Comparison of ENCODE assay signal across 9 cellular contexts in genomic region chr17:51372345-51373004, GRCh38.
A peak's percentile ranks its signal among the peaks of the same experiment; 100 is the strongest.
DNase-seq lines count a peak whose midpoint lies in the region; ATAC-seq and TF ChIP-seq lines count a peak whose summit lies in the region.
"Had no signal": no experiment of that assay in that cellular context is flagged by ENCODE, and none has a peak within 500 bp of the region (broad histone marks: within the 10 kb centered on the region; RNA-seq: fewer than 3 reads in every experiment).

No MANE protein-coding gene starts in this region.

- no peaks in the 10 kb centered on the region for H3K9me3 ChIP-seq in CD4-positive, alpha-beta T cell (ENCODE audit: control insufficient read depth, low read length)
- H3K9me3 ChIP-seq in ovary, result no peaks in the 10 kb centered on the region
- H3K9me3 ChIP-seq: SJSA1 had no signal

- in situ Hi-C loops in astrocyte of the spinal cord (cut with HindIII; ENCODE audit: low sequenced_read_pairs), result no loop called here

- peak overlapping the region; percentile 92 for H3K27ac ChIP-seq in layer of hippocampus (ENCODE audit: low read depth, low read length)
- no peak overlapping the region for H3K27ac ChIP-seq in CD4-positive, alpha-beta T cell (ENCODE audit: low read depth, low read length)
- no peak overlapping the region for H3K27ac ChIP-seq in ovary
- H3K27ac ChIP-seq: SJSA1 had no signal

- no peaks in the 10 kb centered on the region for H3K9me3 Mint-ChIP-seq in CD4-positive, alpha-beta T cell

- TF ChIP-seq POLR2A in ovary (IDR thresholded peaks at IDR 0.05), result no peak

- ATAC-seq in GM18499 (IDR thresholded peaks at IDR 0.05; ENCODE audit: insufficient read depth, unreplicated experiment), result peak; percentile 60
- ATAC-seq in HG02981 (IDR thresholded peaks at IDR 0.05; ENCODE audit: unreplicated experiment), result peak; percentile 70
- ATAC-seq in CD4-positive, alpha-beta T cell (ENCODE audit: poor library complexity), result no peak

- no peaks in the 10 kb centered on the region for H3K36me3 Mint-ChIP-seq in CD4-positive, alpha-beta T cell (ENCODE audit: low read depth)

- peaks cover 2% of the 10 kb centered on the region for H3K4me1 ChIP-seq in ovary (ENCODE audit: insufficient read depth)
- H3K4me1 ChIP-seq: SJSA1 had no signal

- peak; percentile 99 for DNase-seq in AML-193 (lab: John Stamatoyannopoulos, UW)
- peak; percentile 44 to 51 for DNase-seq in NCI-H526 (lab: John Stamatoyannopoulos, UW)
- peak; percentile 42 for DNase-seq in astrocyte of the spinal cord (ENCODE audit: low read depth, low spot score)
- no peak for DNase-seq in CD4-positive, alpha-beta T cell
- DNase-seq in ovary, result no peak

- H3K4me1 Mint-ChIP-seq in CD4-positive, alpha-beta T cell (ENCODE audit: low read depth), result peaks cover 17% of the 10 kb centered on the region

- intact Hi-C loops in CD4-positive, alpha-beta T cell (cut with DNase I, micrococcal nuclease), result loop anchor here (1.0 to 10.0 kb wide), 6 partner anchors 85 to 735 kb away; no protein-coding TSS in a partner anchor
- intact Hi-C loops in ovary (cut with DNase I), result no loop called here

- H3K27me3 Mint-ChIP-seq in CD4-positive, alpha-beta T cell, result no peaks in the 10 kb centered on the region

- H3K4me3 ChIP-seq in astrocyte of the spinal cord (ENCODE audit: low read depth, low read length) (no peak overlapping the region), ovary (no peak overlapping the region)
- H3K4me3 ChIP-seq: SJSA1 had no signal

- H3K4me3 Mint-ChIP-seq in CD4-positive, alpha-beta T cell, result no peak overlapping the region

- H3K27me3 ChIP-seq in layer of hippocampus (ENCODE audit: control insufficient read depth, insufficient read depth, low read length) (no peaks in the 10 kb centered on the region), ovary (no peaks in the 10 kb centered on the region)
- no peaks in the 10 kb centered on the region for H3K27me3 ChIP-seq in CD4-positive, alpha-beta T cell (ENCODE audit: control insufficient read depth, insufficient read depth, low read length)
- H3K27me3 ChIP-seq: SJSA1 had no signal

- H3K27ac Mint-ChIP-seq in CD4-positive, alpha-beta T cell, result no peak overlapping the region

- no peaks in the 10 kb centered on the region for H3K36me3 ChIP-seq in ovary
- H3K36me3 ChIP-seq: SJSA1 had no signal

- TF ChIP-seq CTCF in astrocyte of the spinal cord (IDR thresholded peaks at IDR 0.05; ENCODE audit: low read depth, low read length) (no peak), ovary (IDR thresholded peaks at IDR 0.05) (no peak)
- no peak for TF ChIP-seq CTCF in CD4-positive, alpha-beta T cell (IDR thresholded peaks at IDR 0.05)

- CTCF ChIA-PET in CD4-positive, alpha-beta T cell (lab: Charles Lee), result interaction anchor here (0.6 to 2.0 kb wide), 8 partner anchors 58 to 268 kb away, joined by 3 to 12 read pairs (median 5); no protein-coding TSS in a partner anchor

- POLR2A ChIA-PET in CD4-positive, alpha-beta T cell (lab: Charles Lee), result no interaction called here

- no peak for TF ChIP-seq EP300 in ovary (IDR thresholded peaks at IDR 0.05)

- WGBS in ovary, 3 donors, result 82 to 83% (median 82%) methylated on average over 5 of the region's 5 CpGs

Comparison
In these comparisons a context has a peak if more than half of its experiments do, and no peak if none do; other contexts are left out.
1. DNase-seq: peak in AML-193 (2 of 2), NCI-H526 (2 of 2) and astrocyte of the spinal cord (single experiment); none in CD4-positive, alpha-beta T cell (0 of 10) and ovary (0 of 5).
2. intact Hi-C loops: an anchor here in CD4-positive, alpha-beta T cell (1.0 to 10.0 kb wide); none called in ovary.